Comparison of ENCODE assay signal across 10 cellular contexts in genomic region chr17:45311406-45311761, GRCh38. TPM values are rescaled to one million over a fixed set of nuclear protein-coding genes. Genes with fewer than 3 reads are reported as not detected.
DNase-seq lines count a peak whose midpoint lies in the region; ATAC-seq, FAIRE-seq and TF ChIP-seq lines count a peak whose summit lies in the region.
"Had no signal": no experiment of that assay in that cellular context is flagged by ENCODE, and none has a peak within 500 bp of the region (broad histone marks: within the 10 kb centered on the region; RNA-seq: fewer than 3 reads in every experiment).

No MANE protein-coding gene starts in this region.

- DNase-seq in GM12892 (ENCODE audit: insufficient read length) (no peak), astrocyte (ENCODE audit: low read depth) (no peak), HT-29 (ENCODE audit: low spot score) (no peak)

- no peak for TF ChIP-seq CTCF in 22Rv1 (IDR thresholded peaks at IDR 0.05)
- TF ChIP-seq CTCF in astrocyte (IDR thresholded peaks at IDR 0.05; ENCODE audit: insufficient read depth, low read depth, low read length), result no peak

- ATAC-seq in HG03280 (IDR thresholded peaks at IDR 0.05; ENCODE audit: unreplicated experiment) (no peak), HG03196 (IDR thresholded peaks at IDR 0.05; ENCODE audit: unreplicated experiment) (no peak), HG02610 (IDR thresholded peaks at IDR 0.05; ENCODE audit: unreplicated experiment) (no peak)

- H3K4me3 ChIP-seq in astrocyte (ENCODE audit: insufficient read depth, low read depth, low read length) (no peak overlapping the region), muscle layer of duodenum (ENCODE audit: low read depth in 1 of 2, low read length in 2 of 2) (peak overlapping the region; percentile 43 to 94)
- H3K4me3 ChIP-seq: SK-N-MC had no signal

- FAIRE-seq in GM12892 (lab: Jason Lieb, UNC) (no peak), astrocyte (lab: Jason Lieb, UNC) (no peak)

- H3K27me3 ChIP-seq in astrocyte (ENCODE audit: insufficient read depth, low read length) (no peaks in the 10 kb centered on the region), muscle layer of duodenum (ENCODE audit: low read depth, low read length) (no peaks in the 10 kb centered on the region)
- H3K27me3 ChIP-seq: neutrophil had no signal

- no peaks in the 10 kb centered on the region for H3K27me3 Mint-ChIP-seq in astrocyte (ENCODE audit: low read depth, unreplicated experiment)

- H3K36me3 ChIP-seq in astrocyte (ENCODE audit: insufficient read depth, low read length), result no peaks in the 10 kb centered on the region
- H3K36me3 ChIP-seq in muscle layer of duodenum (ENCODE audit: control insufficient read depth in 1 of 2, insufficient read depth in 2 of 2, low read length in 2 of 2), result no peaks in the 10 kb centered on the region

- H3K27ac ChIP-seq in 22Rv1 (peak overlapping the region; percentile 50), astrocyte (ENCODE audit: low read depth, low read length) (peak overlapping the region; percentile 59), muscle layer of duodenum (ENCODE audit: low read length) (peak overlapping the region; percentile 94)
- H3K27ac ChIP-seq: SK-N-MC had no signal

- H3K4me1 ChIP-seq in astrocyte (ENCODE audit: insufficient read depth, low read length) (peaks cover 61% of the 10 kb centered on the region), muscle layer of duodenum (ENCODE audit: control insufficient read depth in 1 of 2, insufficient read depth in 2 of 2, low read length in 2 of 2) (peaks cover 65 to 72% of the 10 kb centered on the region in 2 donors)

- H3K27ac Mint-ChIP-seq in astrocyte (ENCODE audit: unreplicated experiment), result no peak overlapping the region

- TF ChIP-seq POLR2A in GM12892 (IDR thresholded peaks at IDR 0.05; ENCODE audit: low read depth, low read length), result 0 out of 2 replicates have a peak, but pooled peaks have one; percentile 7

- H3K4me2 ChIP-seq in astrocyte (ENCODE audit: low read length), result peak overlapping the region; percentile 69

- H3K79me2 ChIP-seq in astrocyte (ENCODE audit: insufficient read depth, low read length), result peaks cover 98% of the 10 kb centered on the region

- H3K9me3 ChIP-seq in astrocyte (ENCODE audit: insufficient read depth, low read depth, low read length) (no peaks in the 10 kb centered on the region), muscle layer of duodenum (ENCODE audit: control insufficient read depth in 1 of 2, low read length in 2 of 2) (no peaks in the 10 kb centered on the region)
- H3K9me3 ChIP-seq: neutrophil had no signal

- H3K36me3 Mint-ChIP-seq in astrocyte (ENCODE audit: low read depth, unreplicated experiment), result peaks cover 15% of the 10 kb centered on the region

- H2AFZ ChIP-seq in astrocyte (ENCODE audit: low read depth, low read length), result no peak overlapping the region

- peaks cover 88% of the 10 kb centered on the region for H4K20me1 ChIP-seq in astrocyte (ENCODE audit: insufficient read depth, low read length)

- no peaks in the 10 kb centered on the region for H3K9me3 Mint-ChIP-seq in astrocyte (ENCODE audit: unreplicated experiment)

- peak overlapping the region; percentile 51 for H3K9ac ChIP-seq in astrocyte (ENCODE audit: low read length)

- H3K4me1 Mint-ChIP-seq in astrocyte (ENCODE audit: low read depth, unreplicated experiment), result peaks cover 48% of the 10 kb centered on the region

- no peak overlapping the region for H3K4me3 Mint-ChIP-seq in astrocyte (ENCODE audit: unreplicated experiment)

RNA-seq across cellular contexts. Expression of gene MAP3K14, which starts 5.4 kb away (rescaled TPM):
- 13.9 TPM for polyA plus RNA-seq in GM12892 (2012; ENCODE audit: missing spikeins)
- total RNA-seq in astrocyte, result 10.8 and 11.0 TPM in 2 replicates
- 5.9 and 6.2 TPM in 2 replicates for total RNA-seq in HT-29 (2014; rRNA removed; shearing (Covaris generic))

RNA-seq across cellular contexts. Expression of gene SPATA32, which starts 49.5 kb away (rescaled TPM):
- polyA plus RNA-seq in GM12892 (2012; ENCODE audit: missing spikeins), result 0.74 TPM
- not detected in 2 replicates for total RNA-seq in astrocyte
- total RNA-seq in HT-29 (2014; rRNA removed; shearing (Covaris generic)), result not detected in 2 replicates
